8 cellular contexts compared by ENCODE assay signal in genomic region chr9:132901859-132902831, GRCh38. TPM values are rescaled to one million over a fixed set of nuclear protein-coding genes. Genes with fewer than 3 reads are reported as not detected.
DNase-seq lines count a peak whose midpoint lies in the region; ATAC-seq and TF ChIP-seq lines count a peak whose summit lies in the region.

No MANE protein-coding gene starts in this region.

- no peak overlapping the region for H3K27ac ChIP-seq in suprapubic skin

- no peak for TF ChIP-seq EP300 in suprapubic skin (IDR thresholded peaks at IDR 0.05)

- H3K27me3 ChIP-seq in GM06990 (replicated peaks; ENCODE audit: control insufficient read depth, insufficient read depth, low read length) (no peaks in the 10 kb centered on the region), suprapubic skin (no peaks in the 10 kb centered on the region)

- TF ChIP-seq POLR2A in suprapubic skin (IDR thresholded peaks at IDR 0.05), result no peak

- no peak for ATAC-seq in HG03521 (IDR thresholded peaks at IDR 0.05; ENCODE audit: unreplicated experiment)

- H3K4me3 ChIP-seq in GM06990 (replicated peaks; ENCODE audit: low read depth, low read length) (no peak overlapping the region), fibroblast of pulmonary artery (replicated peaks; ENCODE audit: low read depth, low read length) (no peak overlapping the region), suprapubic skin (no peak overlapping the region)

- no peaks in the 10 kb centered on the region for H3K4me1 ChIP-seq in suprapubic skin

- peak; percentile 89 for TF ChIP-seq CTCF in GM06990 (IDR thresholded peaks at IDR 0.05; ENCODE audit: insufficient read depth, low read length, poor library complexity, severe bottlenecking)
- TF ChIP-seq CTCF in fibroblast of pulmonary artery (IDR thresholded peaks at IDR 0.05; ENCODE audit: low read length, missing control alignments), result peak; percentile 93
- peak; percentile 93 to 94 for TF ChIP-seq CTCF in suprapubic skin (IDR thresholded peaks at IDR 0.05)

- 43% methylated on average over 11 of the region's 11 CpGs for WGBS in suprapubic skin

- no peaks in the 10 kb centered on the region for H3K9me3 ChIP-seq in suprapubic skin

- H3K36me3 ChIP-seq in GM06990 (ENCODE audit: control insufficient read depth, insufficient read depth, low read length), result peaks cover 17% of the 10 kb centered on the region
- H3K36me3 ChIP-seq in suprapubic skin, result peaks cover 83% of the 10 kb centered on the region

- DNase-seq in GM06990 (ENCODE audit: extremely low read depth, insufficient read length), result peak; percentile 25
- DNase-seq in HuH-7.5 (ENCODE audit: low spot score), result peak; percentile 79
- DNase-seq in RPMI7951 (ENCODE audit: low read depth), result peak; percentile 72
- peak; percentile 58 for DNase-seq in activated T-helper 1 cell treated with Interleukin-2 at 50 U/mL for 16 hours (ENCODE audit: low read depth)
- DNase-seq in fibroblast of pulmonary artery (ENCODE audit: low read depth), result peak; percentile 88
- peak in 48 of 56 donors; percentile 17 to 86 (median 62) for DNase-seq in nucleus accumbens (lab: John Stamatoyannopoulos, UW)
- peak in 1 of 2 donors; percentile 79 for DNase-seq in suprapubic skin (ENCODE audit: low spot score in 2 of 2)

RNA-seq across cellular contexts. Expression of gene SPACA9, which starts 23.4 kb away (rescaled TPM):
- total RNA-seq in RPMI7951 (2014; rRNA removed; shearing (Covaris generic)), result 3.3 and 5.6 TPM in 2 replicates
- 10 to 100 TPM in 1 of 4 donors, 1 to 10 TPM in 3; 8.7 to 10.3 (median 9.9) TPM for total RNA-seq in suprapubic skin

RNA-seq across cellular contexts. Expression of gene AK8, which starts 24.1 kb away (rescaled TPM):
- total RNA-seq in RPMI7951 (2014; rRNA removed; shearing (Covaris generic)), result not detected in 2 replicates
- 1 to 10 TPM; 1.4 to 3.7 (median 1.8) TPM for total RNA-seq in suprapubic skin

RNA-seq across cellular contexts. Expression of gene TSC1, which starts 42.3 kb away (rescaled TPM):
- 16.5 and 20.7 TPM in 2 replicates for total RNA-seq in RPMI7951 (2014; rRNA removed; shearing (Covaris generic))
- 100 to 1,000 TPM in 1 of 4 donors, 10 to 100 TPM in 3; 36.4 to 155 (median 46.6) TPM for total RNA-seq in suprapubic skin
